ENCODE assay signal across 1 cellular context in genomic region chr5:96714951-96715451, GRCh38.
TF ChIP-seq lines count a peak whose summit lies in the region.

No MANE protein-coding gene starts in this region.

TF ChIP-seq in HepG2, 621 proteins besides CTCF, POLR2A, EP300 and RAD21 (continued from another document and continues in another):
- TF ChIP-seq, protein P1, sequence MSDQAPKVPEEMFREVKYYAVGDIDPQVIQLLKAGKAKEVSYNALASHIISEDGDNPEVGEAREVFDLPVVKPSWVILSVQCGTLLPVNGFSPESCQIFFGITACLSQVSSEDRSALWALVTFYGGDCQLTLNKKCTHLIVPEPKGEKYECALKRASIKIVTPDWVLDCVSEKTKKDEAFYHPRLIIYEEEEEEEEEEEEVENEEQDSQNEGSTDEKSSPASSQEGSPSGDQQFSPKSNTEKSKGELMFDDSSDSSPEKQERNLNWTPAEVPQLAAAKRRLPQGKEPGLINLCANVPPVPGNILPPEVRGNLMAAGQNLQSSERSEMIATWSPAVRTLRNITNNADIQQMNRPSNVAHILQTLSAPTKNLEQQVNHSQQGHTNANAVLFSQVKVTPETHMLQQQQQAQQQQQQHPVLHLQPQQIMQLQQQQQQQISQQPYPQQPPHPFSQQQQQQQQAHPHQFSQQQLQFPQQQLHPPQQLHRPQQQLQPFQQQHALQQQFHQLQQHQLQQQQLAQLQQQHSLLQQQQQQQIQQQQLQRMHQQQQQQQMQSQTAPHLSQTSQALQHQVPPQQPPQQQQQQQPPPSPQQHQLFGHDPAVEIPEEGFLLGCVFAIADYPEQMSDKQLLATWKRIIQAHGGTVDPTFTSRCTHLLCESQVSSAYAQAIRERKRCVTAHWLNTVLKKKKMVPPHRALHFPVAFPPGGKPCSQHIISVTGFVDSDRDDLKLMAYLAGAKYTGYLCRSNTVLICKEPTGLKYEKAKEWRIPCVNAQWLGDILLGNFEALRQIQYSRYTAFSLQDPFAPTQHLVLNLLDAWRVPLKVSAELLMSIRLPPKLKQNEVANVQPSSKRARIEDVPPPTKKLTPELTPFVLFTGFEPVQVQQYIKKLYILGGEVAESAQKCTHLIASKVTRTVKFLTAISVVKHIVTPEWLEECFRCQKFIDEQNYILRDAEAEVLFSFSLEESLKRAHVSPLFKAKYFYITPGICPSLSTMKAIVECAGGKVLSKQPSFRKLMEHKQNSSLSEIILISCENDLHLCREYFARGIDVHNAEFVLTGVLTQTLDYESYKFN (CRISPR knock-in tag; conservative IDR thresholded peaks at IDR 0.05), result peak; percentile 90
- TF ChIP-seq ZBTB20 (CRISPR knock-in tag; IDR thresholded peaks at IDR 0.05; ENCODE audit: borderline replicate concordance, low read depth) (peak; percentile 36; the same call in 1 of the 2 replicates), ZNF292 (CRISPR knock-in tag; IDR thresholded peaks at IDR 0.05; ENCODE audit: borderline replicate concordance, low read depth) (peak; percentile 46; the same call in 1 of the 2 replicates), HIVEP1 (CRISPR knock-in tag; IDR thresholded peaks at IDR 0.05) (no peak), ZBTB7B (CRISPR knock-in tag; IDR thresholded peaks at IDR 0.05) (0 out of 2 replicates have a peak, but pooled peaks have one; percentile 20), RFXANK (CRISPR knock-in tag; IDR thresholded peaks at IDR 0.05) (no peak), BHLHE40 (IDR thresholded peaks at IDR 0.05; ENCODE audit: low read length) (peak; percentile 55; the same call in 1 of the 2 replicates), XBP1 (CRISPR knock-in tag; IDR thresholded peaks at IDR 0.05) (no peak), ZSCAN20 (CRISPR knock-in tag; IDR thresholded peaks at IDR 0.05; ENCODE audit: borderline replicate concordance) (no peak), HMG20B (CRISPR knock-in tag; conservative IDR thresholded peaks at IDR 0.05) (peak; percentile 43; the same call in 1 of the 2 replicates), MAF1 (CRISPR knock-in tag; IDR thresholded peaks at IDR 0.05; ENCODE audit: borderline replicate concordance) (no peak), RFX5 (IDR thresholded peaks at IDR 0.05; ENCODE audit: low read depth, low read length) (peak; percentile 89), FOXA1 (IDR thresholded peaks at IDR 0.05) (no peak), FOXA1 (CRISPR knock-in tag; IDR thresholded peaks at IDR 0.05) (peak; percentile 71), PITX1 (CRISPR knock-in tag; IDR thresholded peaks at IDR 0.05) (peak; percentile 69), SALL1 (CRISPR knock-in tag; IDR thresholded peaks at IDR 0.05) (peak; percentile 38; the same call in 1 of the 2 replicates), ZSCAN25 (CRISPR knock-in tag; IDR thresholded peaks at IDR 0.05) (no peak), JUND (CRISPR knock-in tag; IDR thresholded peaks at IDR 0.05) (no peak), ZNF296 (CRISPR knock-in tag; conservative IDR thresholded peaks at IDR 0.05) (no peak), ATF6 (CRISPR knock-in tag; conservative IDR thresholded peaks at IDR 0.05) (no peak), SAFB2 (CRISPR knock-in tag; IDR thresholded peaks at IDR 0.05; ENCODE audit: borderline replicate concordance, low read depth) (no peak), FOXK2 (IDR thresholded peaks at IDR 0.05) (peak; percentile 22; the same call in 1 of the 2 replicates), FOXP4 (CRISPR knock-in tag; IDR thresholded peaks at IDR 0.05) (peak; percentile 78), TCF7 (IDR thresholded peaks at IDR 0.05; ENCODE audit: low read depth) (peak; percentile 27; the same call in 1 of the 2 replicates), ZNF788 (CRISPR knock-in tag; IDR thresholded peaks at IDR 0.05; ENCODE audit: borderline replicate concordance) (no peak), PCBP2 (optimal IDR thresholded peaks at IDR 0.05; ENCODE audit: low read depth, low read length, poor library complexity, severe bottlenecking) (no peak), HDAC2 (CRISPR knock-in tag; IDR thresholded peaks at IDR 0.05) (peak; percentile 83), ZMYM2 (CRISPR knock-in tag; IDR thresholded peaks at IDR 0.05) (no peak), ATF4 (CRISPR knock-in tag; IDR thresholded peaks at IDR 0.05) (peak in 1 of 2 experiments; percentile 97; a peak in 2 of 4 replicates), ZNF780A (CRISPR knock-in tag; IDR thresholded peaks at IDR 0.05) (no peak), ZNF710 (CRISPR knock-in tag; IDR thresholded peaks at IDR 0.05; ENCODE audit: borderline replicate concordance) (no peak), ZNF768 (CRISPR knock-in tag; IDR thresholded peaks at IDR 0.05) (no peak), DMAP1 (CRISPR knock-in tag; IDR thresholded peaks at IDR 0.05) (0 out of 2 replicates have a peak, but pooled peaks have one; percentile 51), AGO1 (IDR thresholded peaks at IDR 0.05; ENCODE audit: low read depth, low read length, poor library complexity, severe bottlenecking) (no peak), TFDP2 (CRISPR knock-in tag; IDR thresholded peaks at IDR 0.05) (no peak), MIER3 (CRISPR knock-in tag; IDR thresholded peaks at IDR 0.05; ENCODE audit: borderline replicate concordance) (0 out of 2 replicates have a peak, but pooled peaks have one; percentile 67)
- TF ChIP-seq, protein P2, sequence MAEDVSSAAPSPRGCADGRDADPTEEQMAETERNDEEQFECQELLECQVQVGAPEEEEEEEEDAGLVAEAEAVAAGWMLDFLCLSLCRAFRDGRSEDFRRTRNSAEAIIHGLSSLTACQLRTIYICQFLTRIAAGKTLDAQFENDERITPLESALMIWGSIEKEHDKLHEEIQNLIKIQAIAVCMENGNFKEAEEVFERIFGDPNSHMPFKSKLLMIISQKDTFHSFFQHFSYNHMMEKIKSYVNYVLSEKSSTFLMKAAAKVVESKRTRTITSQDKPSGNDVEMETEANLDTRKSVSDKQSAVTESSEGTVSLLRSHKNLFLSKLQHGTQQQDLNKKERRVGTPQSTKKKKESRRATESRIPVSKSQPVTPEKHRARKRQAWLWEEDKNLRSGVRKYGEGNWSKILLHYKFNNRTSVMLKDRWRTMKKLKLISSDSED (CRISPR knock-in tag; IDR thresholded peaks at IDR 0.05), result no peak
- TF ChIP-seq, protein P3, sequence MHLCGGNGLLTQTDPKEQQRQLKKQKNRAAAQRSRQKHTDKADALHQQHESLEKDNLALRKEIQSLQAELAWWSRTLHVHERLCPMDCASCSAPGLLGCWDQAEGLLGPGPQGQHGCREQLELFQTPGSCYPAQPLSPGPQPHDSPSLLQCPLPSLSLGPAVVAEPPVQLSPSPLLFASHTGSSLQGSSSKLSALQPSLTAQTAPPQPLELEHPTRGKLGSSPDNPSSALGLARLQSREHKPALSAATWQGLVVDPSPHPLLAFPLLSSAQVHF (CRISPR knock-in tag; IDR thresholded peaks at IDR 0.05), result no peak
- TF ChIP-seq, protein P4, sequence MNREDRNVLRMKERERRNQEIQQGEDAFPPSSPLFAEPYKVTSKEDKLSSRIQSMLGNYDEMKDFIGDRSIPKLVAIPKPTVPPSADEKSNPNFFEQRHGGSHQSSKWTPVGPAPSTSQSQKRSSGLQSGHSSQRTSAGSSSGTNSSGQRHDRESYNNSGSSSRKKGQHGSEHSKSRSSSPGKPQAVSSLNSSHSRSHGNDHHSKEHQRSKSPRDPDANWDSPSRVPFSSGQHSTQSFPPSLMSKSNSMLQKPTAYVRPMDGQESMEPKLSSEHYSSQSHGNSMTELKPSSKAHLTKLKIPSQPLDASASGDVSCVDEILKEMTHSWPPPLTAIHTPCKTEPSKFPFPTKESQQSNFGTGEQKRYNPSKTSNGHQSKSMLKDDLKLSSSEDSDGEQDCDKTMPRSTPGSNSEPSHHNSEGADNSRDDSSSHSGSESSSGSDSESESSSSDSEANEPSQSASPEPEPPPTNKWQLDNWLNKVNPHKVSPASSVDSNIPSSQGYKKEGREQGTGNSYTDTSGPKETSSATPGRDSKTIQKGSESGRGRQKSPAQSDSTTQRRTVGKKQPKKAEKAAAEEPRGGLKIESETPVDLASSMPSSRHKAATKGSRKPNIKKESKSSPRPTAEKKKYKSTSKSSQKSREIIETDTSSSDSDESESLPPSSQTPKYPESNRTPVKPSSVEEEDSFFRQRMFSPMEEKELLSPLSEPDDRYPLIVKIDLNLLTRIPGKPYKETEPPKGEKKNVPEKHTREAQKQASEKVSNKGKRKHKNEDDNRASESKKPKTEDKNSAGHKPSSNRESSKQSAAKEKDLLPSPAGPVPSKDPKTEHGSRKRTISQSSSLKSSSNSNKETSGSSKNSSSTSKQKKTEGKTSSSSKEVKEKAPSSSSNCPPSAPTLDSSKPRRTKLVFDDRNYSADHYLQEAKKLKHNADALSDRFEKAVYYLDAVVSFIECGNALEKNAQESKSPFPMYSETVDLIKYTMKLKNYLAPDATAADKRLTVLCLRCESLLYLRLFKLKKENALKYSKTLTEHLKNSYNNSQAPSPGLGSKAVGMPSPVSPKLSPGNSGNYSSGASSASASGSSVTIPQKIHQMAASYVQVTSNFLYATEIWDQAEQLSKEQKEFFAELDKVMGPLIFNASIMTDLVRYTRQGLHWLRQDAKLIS (CRISPR knock-in tag; IDR thresholded peaks at IDR 0.05), result no peak
